ENCODE assay signal across 34 cellular contexts in genomic region chr5:160601045-160601444, GRCh38.
"Had no signal": no experiment of that assay in that cellular context is flagged by ENCODE, and none has a peak within 500 bp of the region (broad histone marks: within the 10 kb centered on the region; RNA-seq: fewer than 3 reads in every experiment).

No MANE protein-coding gene starts in this region.

- H3K4me3 ChIP-seq: MG63 had no signal

- H3K9me3 ChIP-seq: MG63 had no signal

- DNase-seq: Karpas-422, Kasumi-1, KBM-7, KG1, MG63, MM.1S, MV-4-11, NCI-H1048, NCI-H1092, NCI-H1092 treated with DMSO at 0.1 percent for 48 hours, NCI-H1105, NCI-H1105 treated with DMSO at 0.1 percent for 48 hours, NCI-H1417, NCI-H1417 treated with DMSO at 0.1 percent for 48 hours, NCI-H1436, NCI-H1436 treated with DMSO at 0.1 percent for 48 hours, NCI-H146, NCI-H1694, NCI-H1694 treated with DMSO at 0.1 percent for 48 hours, NCI-H187, NCI-H187 treated with DMSO at 0.1 percent for 48 hours, NCI-H1930, NCI-H2029 treated with DMSO at 0.1 percent for 48 hours, NCI-H2081, NCI-H2081 treated with DMSO at 0.1 percent for 48 hours, NCI-H2107, NCI-H2171, NCI-H2171 treated with DMSO at 0.1 percent for 48 hours, NCI-H2227 treated with DMSO at 0.1 percent for 48 hours, NCI-H226, NCI-H345, NCI-H446, NCI-H446 treated with DMSO at 0.1 percent for 48 hours had no signal

- H3K27ac ChIP-seq: KMS-11 had no signal

- H3K36me3 ChIP-seq: MG63 had no signal

- H3K27me3 ChIP-seq: MG63 had no signal
